In the genomic region with DNA sequence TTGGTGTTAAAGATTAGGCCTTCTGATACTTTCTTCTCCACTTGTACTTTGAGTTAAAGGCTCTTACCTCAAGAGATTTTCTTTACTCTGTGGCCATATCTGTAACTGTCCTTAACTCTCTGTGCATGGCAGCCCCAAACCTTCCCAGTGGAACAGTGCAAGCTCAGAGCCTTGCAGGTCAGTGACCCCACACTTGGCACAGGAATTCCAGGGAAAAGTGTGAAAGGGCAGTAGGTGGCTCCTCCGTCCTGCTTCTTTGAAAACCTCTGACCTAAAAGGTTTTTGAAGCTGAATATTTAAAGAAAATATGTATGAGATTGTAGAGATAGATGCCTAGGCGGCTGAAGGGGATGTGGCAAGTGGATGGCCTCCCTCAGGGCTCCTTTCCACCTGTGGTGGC, we compare ENCODE assay signal across 20 cellular contexts. TPM values are rescaled to one million over a fixed set of nuclear protein-coding genes. Genes with fewer than 3 reads are reported as not detected.
A peak's percentile ranks its signal among the peaks of the same experiment; 100 is the strongest.
DNase-seq lines count a peak whose midpoint lies in the region; ATAC-seq and TF ChIP-seq lines count a peak whose summit lies in the region.
"Had no signal": no experiment of that assay in that cellular context is flagged by ENCODE, and none has a peak within 500 bp of the region (broad histone marks: within the 10 kb centered on the region; RNA-seq: fewer than 3 reads in every experiment).

No MANE protein-coding gene starts in this region.

- H2AFZ ChIP-seq in GM23338, result no peak overlapping the region
- no peak overlapping the region for H2AFZ ChIP-seq in IMR-90 (replicated peaks; ENCODE audit: low read length, poor library complexity)

- H2AK9ac ChIP-seq in IMR-90 (replicated peaks; ENCODE audit: low read depth, low read length, poor library complexity), result no peak overlapping the region

- H3F3A ChIP-seq in GM23338 (replicated peaks; ENCODE audit: low read depth), result no peaks in the 10 kb centered on the region

- TF ChIP-seq CTCF in GM23338 (conservative IDR thresholded peaks at IDR 0.05; ENCODE audit: low read depth in 2 of 2), result no peak
- TF ChIP-seq CTCF in IMR-90 (conservative IDR thresholded peaks at IDR 0.05; ENCODE audit: low read depth, low read length), result no peak
- no peak for TF ChIP-seq CTCF in endothelial cell (IDR thresholded peaks at IDR 0.05; ENCODE audit: unreplicated experiment)

- H3K4me2 ChIP-seq in GM23338 (no peak overlapping the region), IMR-90 (ENCODE audit: low read depth, low read length) (0 out of 2 replicates have a peak overlapping the region, but pooled peaks have one; percentile 7), mesendoderm (ENCODE audit: low read length) (no peak overlapping the region)

- H3K79me1 ChIP-seq in IMR-90 (ENCODE audit: low read depth in 1 of 2, low read length in 2 of 2), result peaks cover 58 to 84% of the 10 kb centered on the region in 2 experiments
- H3K79me1 ChIP-seq in mesendoderm (ENCODE audit: low read length), result peaks cover 12% of the 10 kb centered on the region

- no peak for DNase-seq in GM23338 (ENCODE audit: low spot score)
- no peak for DNase-seq in IMR-90
- DNase-seq in endothelial cell (ENCODE audit: low spot score), result no peak
- no peak for DNase-seq in mesendoderm
- no peak for DNase-seq in HuH-7.5 (ENCODE audit: low spot score)
- no peak for DNase-seq in kidney tubule cell (ENCODE audit: low spot score)
- DNase-seq in naive thymus-derived CD8-positive, alpha-beta T cell, result no peak
- no peak for DNase-seq in CD1c-positive myeloid dendritic cell (ENCODE audit: extremely low spot score)
- DNase-seq: CD4-positive, CD25-positive, alpha-beta regulatory T cell; DMS79; Karpas-422; NCI-H1417; NCI-H1694 treated with DMSO at 0.1 percent for 48 hours; NCI-H2081 treated with DMSO at 0.1 percent for 48 hours; NCI-H446; NCI-H526; SJCRH30 had no signal

- TF ChIP-seq POLR2A in IMR-90 (IDR thresholded peaks at IDR 0.05; ENCODE audit: low read depth, low read length), result no peak

- no peak overlapping the region for H3K56ac ChIP-seq in IMR-90 (ENCODE audit: extremely low read depth, insufficient read depth, low read length)
- H3K56ac ChIP-seq in mesendoderm (ENCODE audit: low read length), result no peak overlapping the region

- H3K27me3 Mint-ChIP-seq in GM23338 (ENCODE audit: insufficient read depth, low read depth, poor library complexity) (peaks cover 4% of the 10 kb centered on the region), endothelial cell (ENCODE audit: unreplicated experiment) (no peaks in the 10 kb centered on the region)
- H3K27me3 Mint-ChIP-seq in naive thymus-derived CD8-positive, alpha-beta T cell, result no peaks in the 10 kb centered on the region

- H3K9ac ChIP-seq in IMR-90 (ENCODE audit: low read depth, low read length) (no peak overlapping the region), mesendoderm (ENCODE audit: low read length) (no peak overlapping the region)

- no TSS peak for BruUV-seq in IMR-90 (replicated peaks; lab: Mats Ljungman, UMichigan)

- H2BK15ac ChIP-seq in IMR-90 (ENCODE audit: low read depth, low read length) (no peak overlapping the region), mesendoderm (replicated peaks; ENCODE audit: low read depth) (no peak overlapping the region)

- no peak overlapping the region for H3K14ac ChIP-seq in IMR-90 (replicated peaks; ENCODE audit: low read depth, low read length)

- H2BK5ac ChIP-seq in IMR-90 (ENCODE audit: low read depth, low read length, poor library complexity, severe bottlenecking), result no peak overlapping the region
- H2BK5ac ChIP-seq in mesendoderm (ENCODE audit: low read length), result no peak overlapping the region

- ATAC-seq in GM23338 (no peak; the same call in 2 of the 3 replicates), IMR-90 (ENCODE audit: low read depth) (no peak)
- ATAC-seq in naive thymus-derived CD8-positive, alpha-beta T cell, result no peak

- no peaks in the 10 kb centered on the region for H3K9me2 ChIP-seq in GM23338 (ENCODE audit: insufficient read depth)

- 0 out of 2 replicates have a peak overlapping the region, but pooled peaks have one; percentile 47 for H3K27ac Mint-ChIP-seq in GM23338
- H3K27ac Mint-ChIP-seq in endothelial cell (ENCODE audit: unreplicated experiment), result no peak overlapping the region
- H3K27ac Mint-ChIP-seq in naive thymus-derived CD8-positive, alpha-beta T cell, result no peak overlapping the region
- H3K27ac Mint-ChIP-seq: CD4-positive, CD25-positive, alpha-beta regulatory T cell; IgD-negative memory B cell had no signal

- no peak overlapping the region for H2BK20ac ChIP-seq in IMR-90 (ENCODE audit: low read depth, low read length)

- H3K9me1 ChIP-seq in IMR-90 (ENCODE audit: insufficient read depth, low read length), result peaks cover 28% of the 10 kb centered on the region

- CTCF ChIA-PET in IMR-90 (lab: Yijun Ruan, JAX), result no interaction called here

- H3K4ac ChIP-seq in IMR-90 (ENCODE audit: low read depth, low read length) (no peak overlapping the region), mesendoderm (ENCODE audit: low read depth, low read length) (no peak overlapping the region)

- POLR2A ChIA-PET in IMR-90 (lab: Charles Lee; ENCODE audit: unreplicated experiment), result no interaction called here
- POLR2A ChIA-PET in naive thymus-derived CD8-positive, alpha-beta T cell (lab: Charles Lee), result no interaction called here

- H4K20me1 ChIP-seq in GM23338 (replicated peaks; ENCODE audit: insufficient read depth) (peaks cover 36% of the 10 kb centered on the region), IMR-90 (ENCODE audit: insufficient read depth, low read length) (peaks cover 48% of the 10 kb centered on the region)

- H3K9me3 ChIP-seq in IMR-90 (ENCODE audit: control insufficient read depth, insufficient read depth, low read length), result no peaks in the 10 kb centered on the region
- H3K9me3 ChIP-seq: BE2C, HAP-1, SJCRH30 had no signal

- H2AK5ac ChIP-seq in IMR-90 (ENCODE audit: low read depth, low read length), result no peak overlapping the region
- no peak overlapping the region for H2AK5ac ChIP-seq in mesendoderm (ENCODE audit: low read length)

- H3K18ac ChIP-seq in IMR-90 (ENCODE audit: low read depth, low read length) (no peak overlapping the region), mesendoderm (ENCODE audit: low read length) (peak overlapping the region; percentile 23)

- H3K27ac ChIP-seq in GM23338 (ENCODE audit: low read depth), result no peak overlapping the region
- no peak overlapping the region for H3K27ac ChIP-seq in IMR-90 (ENCODE audit: insufficient read depth, low read length)
- H3K27ac ChIP-seq in mesendoderm (ENCODE audit: low read depth, low read length), result no peak overlapping the region
- H3K27ac ChIP-seq: SJCRH30 had no signal

- dilution Hi-C loops in IMR-90 (cut with HindIII; ENCODE audit: low sequenced_read_pairs, unreplicated experiment), result no loop called here

- no peak overlapping the region for H4K8ac ChIP-seq in IMR-90 (ENCODE audit: low read depth in 2 of 2, low read length in 2 of 2)
- H4K8ac ChIP-seq in mesendoderm (ENCODE audit: low read depth, low read length), result no peak overlapping the region

- TF ChIP-seq RAD21 in IMR-90 (IDR thresholded peaks at IDR 0.05; ENCODE audit: low read length), result no peak

- H3K36me3 ChIP-seq in GM23338 (ENCODE audit: insufficient read depth), result no peaks in the 10 kb centered on the region
- H3K36me3 ChIP-seq in IMR-90 (ENCODE audit: control insufficient read depth, insufficient read depth, low read length), result no peaks in the 10 kb centered on the region; the same call in 1 of the 2 replicates
- H3K36me3 ChIP-seq in mesendoderm (ENCODE audit: control insufficient read depth, insufficient read depth, low read length), result no peaks in the 10 kb centered on the region
- H3K36me3 ChIP-seq: BE2C, SJCRH30 had no signal

- intact Hi-C loops in IMR-90 (cut with micrococcal nuclease), result no loop called here

- H3K4me1 ChIP-seq in GM23338 (ENCODE audit: insufficient read depth), result peaks cover 14% of the 10 kb centered on the region
- H3K4me1 ChIP-seq in IMR-90 (ENCODE audit: control insufficient read depth, insufficient read depth, low read length), result peaks cover 10% of the 10 kb centered on the region
- peaks cover 2% of the 10 kb centered on the region for H3K4me1 ChIP-seq in mesendoderm (ENCODE audit: control insufficient read depth, low read depth, low read length)
- H3K4me1 ChIP-seq: SJCRH30 had no signal

- WGBS in IMR-90 (ENCODE audit: extremely low coverage in 2 of 2, insufficient read length in 1 of 2), 2 experiments, result 100% methylated on average over 1 of the region's 2 CpGs; no CpG with 5 or more reads in 1 of the 2 experiments
- WGBS in mesendoderm (ENCODE audit: extremely low coverage, insufficient coverage, low lambda C conversion rate), result no CpG with 5 or more reads among the region's 2 CpGs

- H3K4me1 Mint-ChIP-seq in GM23338 (peaks cover 34% of the 10 kb centered on the region), endothelial cell (ENCODE audit: unreplicated experiment) (peaks cover 6% of the 10 kb centered on the region)
- H3K4me1 Mint-ChIP-seq in naive thymus-derived CD8-positive, alpha-beta T cell, result peaks cover 0 to 9% (median under 1%) of the 10 kb centered on the region in 4 donors
- H3K4me1 Mint-ChIP-seq: CD4-positive, CD25-positive, alpha-beta regulatory T cell; IgD-negative memory B cell had no signal

- H3K79me2 ChIP-seq in GM23338 (replicated peaks; ENCODE audit: insufficient read depth) (peaks cover 100% of the 10 kb centered on the region), mesendoderm (ENCODE audit: control insufficient read depth, insufficient read depth, low read length) (peaks cover 54% of the 10 kb centered on the region)

- H2BK120ac ChIP-seq in IMR-90 (ENCODE audit: low read depth, low read length) (no peak overlapping the region), mesendoderm (ENCODE audit: low read depth, low read length) (no peak overlapping the region)

- H3K9me3 Mint-ChIP-seq in GM23338 (no peaks in the 10 kb centered on the region), endothelial cell (ENCODE audit: unreplicated experiment) (no peaks in the 10 kb centered on the region)
- no peaks in the 10 kb centered on the region for H3K9me3 Mint-ChIP-seq in naive thymus-derived CD8-positive, alpha-beta T cell
- H3K9me3 Mint-ChIP-seq: CD4-positive, CD25-positive, alpha-beta regulatory T cell; IgD-negative memory B cell had no signal

- H4K91ac ChIP-seq in IMR-90 (ENCODE audit: insufficient read depth, low read depth, low read length), result no peak overlapping the region

- H3K36me3 Mint-ChIP-seq in GM23338 (ENCODE audit: low read depth) (no peaks in the 10 kb centered on the region), endothelial cell (ENCODE audit: low read depth, unreplicated experiment) (peaks cover 2% of the 10 kb centered on the region)
- no peaks in the 10 kb centered on the region for H3K36me3 Mint-ChIP-seq in naive thymus-derived CD8-positive, alpha-beta T cell
- H3K36me3 Mint-ChIP-seq: CD4-positive, CD25-positive, alpha-beta regulatory T cell; IgD-negative memory B cell had no signal

- H3K27me3 ChIP-seq in GM23338 (ENCODE audit: insufficient read depth), result no peaks in the 10 kb centered on the region
- H3K27me3 ChIP-seq in IMR-90 (ENCODE audit: control insufficient read depth, insufficient read depth, low read length), result no peaks in the 10 kb centered on the region
- no peaks in the 10 kb centered on the region for H3K27me3 ChIP-seq in mesendoderm (ENCODE audit: insufficient read depth, low read length, poor library complexity)
- H3K27me3 ChIP-seq: BE2C, SJCRH30 had no signal

- no peak overlapping the region for H3K4me3 ChIP-seq in GM23338
- no peak overlapping the region for H3K4me3 ChIP-seq in IMR-90 (ENCODE audit: insufficient read depth, low read depth, low read length)
- H3K4me3 ChIP-seq in mesendoderm (ENCODE audit: low read length), result no peak overlapping the region
- H3K4me3 ChIP-seq: HAP-1, SJCRH30 had no signal

- in situ Hi-C loops in IMR-90 (cut with MboI; ENCODE audit: low sequenced_read_pairs), result no loop called here

- H3K23ac ChIP-seq in IMR-90 (ENCODE audit: low read depth, low read length), result no peak overlapping the region
- H3K23ac ChIP-seq in mesendoderm (ENCODE audit: low read length), result no peak overlapping the region

- H4K5ac ChIP-seq in IMR-90 (ENCODE audit: low read depth, low read length), result no peak overlapping the region
- no peak overlapping the region for H4K5ac ChIP-seq in mesendoderm (ENCODE audit: low read length)

- no peak overlapping the region for H3K4me3 Mint-ChIP-seq in GM23338
- H3K4me3 Mint-ChIP-seq in endothelial cell (ENCODE audit: unreplicated experiment), result peak overlapping the region; percentile 18
- no peak overlapping the region for H3K4me3 Mint-ChIP-seq in naive thymus-derived CD8-positive, alpha-beta T cell
- H3K4me3 Mint-ChIP-seq: CD4-positive, CD25-positive, alpha-beta regulatory T cell; IgD-negative memory B cell had no signal

RNA-seq across cellular contexts. Expression of gene ITSN1, which starts 26.3 kb away (rescaled TPM):
- 68.2 and 77.9 TPM in 2 replicates for total RNA-seq in GM23338 (2014; rRNA removed; shearing (Covaris generic))
- 83.4 and 95.7 TPM in 2 replicates for polyA plus RNA-seq in GM23338 (2016; fragmentation: Nextera tagmentation; extraction: Ambion mirVana)
- total RNA-seq in IMR-90 (2012; rRNA removed), result 56.4 and 62.0 TPM in 2 replicates
- 40.3 and 45.4 TPM in 2 replicates for polyA plus RNA-seq in IMR-90 (2012; rRNA removed)
- 25.6 and 29.6 TPM in 2 replicates for polyA plus RNA-seq in IMR-90 (2012; cell fraction: cytosol; rRNA removed)
- 68.1 and 155 TPM in 2 replicates for polyA plus RNA-seq in IMR-90 (2012; cell fraction: nucleus; rRNA removed; ENCODE audit: low replicate concordance)
- total RNA-seq in endothelial cell (ENCODE audit: unreplicated experiment), result 68.2 TPM
- 44.4 TPM for polyA plus RNA-seq in mesendoderm (2013, experiment 1 of 2)
- 47.3 TPM for polyA plus RNA-seq in mesendoderm (2013, experiment 2 of 2)
- total RNA-seq in naive thymus-derived CD8-positive, alpha-beta T cell, result 1 to 10 TPM; 3.1 to 4.3 TPM
- under 1 TPM; 0.15 to 0.88 (median 0.40) TPM for polyA plus RNA-seq in naive thymus-derived CD8-positive, alpha-beta T cell

RNA-seq across cellular contexts. Expression of gene CRYZL1, which starts 27.1 kb away (rescaled TPM):
- 23.3 and 23.8 TPM in 2 replicates for total RNA-seq in GM23338 (2014; rRNA removed; shearing (Covaris generic))
- polyA plus RNA-seq in GM23338 (2016; fragmentation: Nextera tagmentation; extraction: Ambion mirVana) (30.6 and 40.5 TPM in 2 replicates), IMR-90 (2012; rRNA removed) (23.7 and 28.5 TPM in 2 replicates)
- total RNA-seq in IMR-90 (2012; rRNA removed) (19.9 and 23.1 TPM in 2 replicates), endothelial cell (ENCODE audit: unreplicated experiment) (32.2 TPM)
- 6.0 and 13.5 TPM in 2 replicates for polyA plus RNA-seq in IMR-90 (2012; cell fraction: cytosol; rRNA removed)
- 4.7 and 68.1 TPM in 2 replicates for polyA plus RNA-seq in IMR-90 (2012; cell fraction: nucleus; rRNA removed; ENCODE audit: low replicate concordance)
- polyA plus RNA-seq in mesendoderm (2013, experiment 1 of 2), result 10.0 TPM
- polyA plus RNA-seq in mesendoderm (2013, experiment 2 of 2), result 9.7 TPM
- 10 to 100 TPM; 64.4 to 71.4 TPM for total RNA-seq in naive thymus-derived CD8-positive, alpha-beta T cell
- 10 to 100 TPM; 26.3 to 29.2 (median 27.4) TPM for polyA plus RNA-seq in naive thymus-derived CD8-positive, alpha-beta T cell

Comparison
In these comparisons a context has a peak if more than half of its experiments do, and no peak if none do; other contexts are left out.
1. RNA of gene ITSN1, which starts 26.3 kb away (total RNA-seq): 68.2 to 77.9 TPM in GM23338, 68.2 TPM in endothelial cell (single experiment) and 56.4 to 62.0 TPM in IMR-90; 3.1 to 4.3 TPM in naive thymus-derived CD8-positive, alpha-beta T cell; every median in the first group is over 10 times any median in the second.